8 cellular contexts compared by ENCODE assay signal in genomic region chr17:7220593-7221280, GRCh38. TPM values are rescaled to one million over a fixed set of nuclear protein-coding genes. Genes with fewer than 3 reads are reported as not detected.
A peak's percentile ranks its signal among the peaks of the same experiment; 100 is the strongest.
DNase-seq lines count a peak whose midpoint lies in the region; ATAC-seq and TF ChIP-seq lines count a peak whose summit lies in the region.

No MANE protein-coding gene starts in this region.

- peaks cover 45% of the 10 kb centered on the region for H3K4me1 ChIP-seq in OCI-LY7 (ENCODE audit: insufficient read depth, low read length, poor library complexity, severe bottlenecking)
- H3K4me1 ChIP-seq in parathyroid adenoma = peaks cover 55% of the 10 kb centered on the region

- intact Hi-C loops in OCI-LY7 (cut with micrococcal nuclease; ENCODE audit: unreplicated experiment) = loop anchor here (1.0 to 2.0 kb wide), 2 partner anchors 14 to 76 kb away; partner anchors contain the start of gene DVL2

- H3K9me3 ChIP-seq in OCI-LY7 (ENCODE audit: low read length) (no peaks in the 10 kb centered on the region), parathyroid adenoma (ENCODE audit: control insufficient read depth, low read length) (no peaks in the 10 kb centered on the region)

- H3K4me3 ChIP-seq in OCI-LY7 (ENCODE audit: low read depth, low read length, poor library complexity, severe bottlenecking) (peak overlapping the region; percentile 78), parathyroid adenoma (ENCODE audit: low read depth, low read length) (peak overlapping the region; percentile 95)

- in situ Hi-C loops in GM18951 (cut with MboI; ENCODE audit: low sequenced_read_pairs, unreplicated experiment) = no loop called here

- H4K20me1 ChIP-seq in OCI-LY7 (ENCODE audit: insufficient read depth, low read length) = no peaks in the 10 kb centered on the region

- H3K79me2 ChIP-seq in OCI-LY7 (ENCODE audit: insufficient read depth, low read depth, low read length) = peaks cover 13% of the 10 kb centered on the region
- H3K79me2 ChIP-seq in parathyroid adenoma = peaks cover 9% of the 10 kb centered on the region

- H3K27ac ChIP-seq in OCI-LY7 (ENCODE audit: low read depth, low read length, poor library complexity, severe bottlenecking) = peak overlapping the region; percentile 52
- peak overlapping the region; percentile 98 for H3K27ac ChIP-seq in parathyroid adenoma

- ATAC-seq in HG02610 (IDR thresholded peaks at IDR 0.05; ENCODE audit: unreplicated experiment) = no peak

- TF ChIP-seq POLR2A in GM18951 (IDR thresholded peaks at IDR 0.05; ENCODE audit: extremely low read depth, insufficient read depth, insufficient read length) = peak; percentile 28

- peak overlapping the region; percentile 91 for H3K4me2 ChIP-seq in OCI-LY7 (ENCODE audit: low read length)
- peak overlapping the region; percentile 94 for H3K4me2 ChIP-seq in parathyroid adenoma (ENCODE audit: low read length)

- no peaks in the 10 kb centered on the region for H3K9me2 ChIP-seq in OCI-LY7 (ENCODE audit: insufficient read depth, low read length)

- H3K9ac ChIP-seq in parathyroid adenoma = peak overlapping the region; percentile 90

- POLR2A ChIA-PET in OCI-LY7 (lab: Charles Lee) = interaction anchor here (0.5 to 0.6 kb wide), 2 partner anchors 22 to 99 kb away, joined by 4 read pairs; partner anchors contain the start of gene GABARAP

- H3K27me3 ChIP-seq in parathyroid adenoma (ENCODE audit: control insufficient read depth, insufficient read depth, low read length) = no peaks in the 10 kb centered on the region

- DNase-seq in AG08395 (ENCODE audit: low spot score) (peak; percentile 47), OCI-LY7 (ENCODE audit: low spot score) (peak; percentile 74), germinal center (ENCODE audit: low spot score) (peak; percentile 65), DMS153 treated with DMSO at 0.1 percent for 48 hours (lab: John Stamatoyannopoulos, UW; ENCODE audit: unreplicated experiment) (no peak)
- DNase-seq in activated effector memory CD4-positive, alpha-beta T cell treated with Interleukin-2 at 50 U/mL for 16 hours = peak; percentile 42

- BruUV-seq in OCI-LY7 (replicated peaks; lab: Mats Ljungman, UMichigan) = no TSS peak

- no peak overlapping the region for H2AFZ ChIP-seq in OCI-LY7 (ENCODE audit: low read length)
- H2AFZ ChIP-seq in parathyroid adenoma = peak overlapping the region; percentile 91

- CTCF ChIA-PET in OCI-LY7 (lab: Charles Lee; ENCODE audit: unreplicated experiment) = interaction anchor here (0.7 to 2.1 kb wide), 3 partner anchors 13 to 117 kb away, joined by 3 to 7 read pairs (median 6); partner anchors contain the start of gene DVL2

- H3K36me3 ChIP-seq in OCI-LY7 (ENCODE audit: insufficient read depth, low read length) = peaks cover 50% of the 10 kb centered on the region
- H3K36me3 ChIP-seq in parathyroid adenoma (ENCODE audit: control insufficient read depth, insufficient read depth, low read length) = no peaks in the 10 kb centered on the region

- TF ChIP-seq CTCF in OCI-LY7 (conservative IDR thresholded peaks at IDR 0.05; ENCODE audit: low read length) (peak; percentile 85), parathyroid adenoma (IDR thresholded peaks at IDR 0.05) (peak; percentile 63)

RNA-seq across cellular contexts. Expression of gene ACADVL, which starts 1.0 kb away (rescaled TPM):
- total RNA-seq in OCI-LY7 (2014; rRNA removed; shearing (Covaris generic)) = 226 and 297 TPM in 2 replicates
- total RNA-seq in OCI-LY7 (2022) = 204 and 238 TPM in 2 replicates

RNA-seq across cellular contexts. Expression of gene DLG4, which starts 1.1 kb away (rescaled TPM):
- 9.0 and 15.4 TPM in 2 replicates for total RNA-seq in OCI-LY7 (2014; rRNA removed; shearing (Covaris generic))
- 27.3 and 30.2 TPM in 2 replicates for total RNA-seq in OCI-LY7 (2022)

RNA-seq across cellular contexts. Expression of gene DVL2, which starts 13.6 kb away (rescaled TPM):
- 84.3 and 98.8 TPM in 2 replicates for total RNA-seq in OCI-LY7 (2014; rRNA removed; shearing (Covaris generic))
- 99.9 and 100 TPM in 2 replicates for total RNA-seq in OCI-LY7 (2022)

RNA-seq across cellular contexts. Expression of gene PHF23, which starts 18.5 kb away (rescaled TPM):
- total RNA-seq in OCI-LY7 (2014; rRNA removed; shearing (Covaris generic)) = 47.7 and 50.8 TPM in 2 replicates
- 36.5 and 43.3 TPM in 2 replicates for total RNA-seq in OCI-LY7 (2022)

RNA-seq across cellular contexts. Expression of gene GABARAP, which starts 21.5 kb away (rescaled TPM):
- total RNA-seq in OCI-LY7 (2014; rRNA removed; shearing (Covaris generic)) = 106 and 128 TPM in 2 replicates
- 199 and 207 TPM in 2 replicates for total RNA-seq in OCI-LY7 (2022)
